In genomic region chr12:52441320-52441911, GRCh38 we compare ENCODE assay signal across 1 cellular context.
TF ChIP-seq lines count a peak whose summit lies in the region.

No MANE protein-coding gene starts in this region.

TF ChIP-seq in HepG2, 621 proteins besides CTCF, POLR2A, EP300 and RAD21:
- TF ChIP-seq ZNF143 (CRISPR knock-in tag; IDR thresholded peaks at IDR 0.05) (no peak), PHB2 (IDR thresholded peaks at IDR 0.05; ENCODE audit: partially characterized antibody) (no peak), THRA (CRISPR knock-in tag; IDR thresholded peaks at IDR 0.05; ENCODE audit: borderline replicate concordance) (no peak), CBFB (CRISPR knock-in tag; IDR thresholded peaks at IDR 0.05) (no peak), ZNF768 (CRISPR knock-in tag; IDR thresholded peaks at IDR 0.05) (no peak), ELK4 (CRISPR knock-in tag; IDR thresholded peaks at IDR 0.05; ENCODE audit: borderline replicate concordance) (no peak)
